12 cellular contexts compared by ENCODE assay signal in the genomic region with DNA sequence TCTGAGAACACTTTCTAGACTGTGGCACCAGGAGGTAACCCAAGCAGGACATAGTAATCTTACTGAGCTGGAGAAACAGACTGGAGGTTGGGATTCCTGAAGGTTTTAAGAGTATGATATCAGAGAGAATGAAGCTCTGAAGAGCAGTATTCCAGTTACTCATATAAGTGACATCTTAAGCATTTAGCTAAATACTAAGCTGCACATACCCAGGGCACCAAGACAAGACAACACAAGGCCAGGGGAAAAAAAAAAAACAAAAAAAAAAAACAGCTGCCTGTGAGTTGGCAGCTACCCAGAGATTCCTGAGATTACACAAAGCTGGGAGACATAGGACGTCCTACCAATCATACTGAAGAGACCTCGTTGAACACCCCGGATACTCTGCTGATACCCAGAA.
A peak's percentile ranks its signal among the peaks of the same experiment; 100 is the strongest.
DNase-seq lines count a peak whose midpoint lies in the region; ATAC-seq and TF ChIP-seq lines count a peak whose summit lies in the region.
"Had no signal": no experiment of that assay in that cellular context is flagged by ENCODE, and none has a peak within 500 bp of the region (broad histone marks: within the 10 kb centered on the region; RNA-seq: fewer than 3 reads in every experiment).

No MANE protein-coding gene starts in this region.

- H3K27ac ChIP-seq in RWPE2 (ENCODE audit: poor library complexity, severe bottlenecking) = peak overlapping the region; percentile 63

- peaks cover 3% of the 10 kb centered on the region for H3K9me3 ChIP-seq in RWPE2 (ENCODE audit: severe bottlenecking)

- no peaks in the 10 kb centered on the region for H3K27me3 ChIP-seq in RWPE2 (ENCODE audit: insufficient read depth, poor library complexity, severe bottlenecking)

- peaks cover 5% of the 10 kb centered on the region for H3K4me1 ChIP-seq in RWPE2 (ENCODE audit: insufficient read depth, poor library complexity, severe bottlenecking)

- H3K36me3 ChIP-seq in RWPE2 (ENCODE audit: low read depth) = no peaks in the 10 kb centered on the region; the same call in 1 of the 2 replicates

- peak; percentile 89 for ATAC-seq in RWPE2 (ENCODE audit: low read depth)

- DNase-seq in GM03348 (ENCODE audit: low spot score) (peak; percentile 44), RWPE2 (ENCODE audit: low spot score) (no peak), fibroblast of gingiva (ENCODE audit: low read depth) (peak; percentile 85), skeletal muscle cell (ENCODE audit: low read depth) (peak; percentile 85), GF-D8 (lab: John Stamatoyannopoulos, UW) (no peak), COLO668 (lab: John Stamatoyannopoulos, UW; ENCODE audit: unreplicated experiment) (no peak), Ammon's horn (ENCODE audit: low spot score) (no peak)
- DNase-seq: activated CD4-positive, alpha-beta T cell treated with anti-CD3 and anti-CD28 coated beads for 1 hour; foreskin melanocyte; NCI-H526 treated with DMSO at 0.1 percent for 48 hours; occipital lobe; stimulated activated CD4-positive, alpha-beta T cell treated with anti-CD3 and anti-CD28 coated beads, Interleukin-4, amount 100 ng/mL, for 4 hours had no signal

- H3K4me3 ChIP-seq in RWPE2 (ENCODE audit: severe bottlenecking) (no peak overlapping the region), skeletal muscle cell (ENCODE audit: low read depth, low read length) (no peak overlapping the region)

- TF ChIP-seq CTCF in RWPE2 (IDR thresholded peaks at IDR 0.05; ENCODE audit: poor library complexity, severe bottlenecking) = no peak

Comparison
In these comparisons a context has a peak if more than half of its experiments do, and no peak if none do; other contexts are left out.
1. DNase-seq: peak in GM03348 (single experiment), fibroblast of gingiva (single experiment) and skeletal muscle cell (single experiment); none in RWPE2 (single experiment), GF-D8 (single experiment), COLO668 (single experiment) and Ammon's horn (single experiment).